ENCODE assay signal across 9 cellular contexts in the genomic region with DNA sequence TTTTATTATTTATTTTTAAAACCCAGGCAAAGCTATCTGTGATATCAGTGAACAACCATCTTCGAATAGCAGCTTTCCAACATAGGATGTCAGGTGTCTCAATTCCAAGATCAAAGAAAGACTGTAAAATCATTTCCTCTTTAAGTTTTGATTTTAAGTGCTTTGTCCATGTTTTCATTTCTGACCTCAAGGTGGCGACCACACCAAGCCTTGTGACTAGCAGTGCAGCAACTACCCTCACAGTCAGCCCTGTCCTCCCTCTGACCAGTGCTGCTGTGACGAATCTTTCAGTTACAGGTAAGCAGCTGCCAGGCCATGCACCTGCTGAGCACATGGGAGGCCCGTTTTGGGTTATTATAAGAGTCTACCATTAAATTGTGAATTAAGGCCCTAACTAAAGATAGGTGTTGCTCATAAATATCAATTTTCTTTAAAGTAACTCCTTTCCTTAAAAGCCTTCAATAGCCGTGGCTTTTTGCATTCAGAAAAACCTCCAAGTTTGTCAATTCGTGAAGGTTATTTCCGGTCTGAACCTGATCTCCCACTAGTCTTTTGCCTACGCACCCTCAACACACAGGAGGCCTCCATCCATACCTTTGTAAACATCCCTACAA.
DNase-seq lines count a peak whose midpoint lies in the region; ATAC-seq, FAIRE-seq and TF ChIP-seq lines count a peak whose summit lies in the region.
"Had no signal": no experiment of that assay in that cellular context is flagged by ENCODE, and none has a peak within 500 bp of the region (broad histone marks: within the 10 kb centered on the region; RNA-seq: fewer than 3 reads in every experiment).

No MANE protein-coding gene starts in this region.

- intact Hi-C loops in right lobe of liver (cut with DNase I): no loop called here

- FAIRE-seq in bronchial epithelial cell (lab: Jason Lieb, UNC): no peak

- H3K4me1 ChIP-seq in right lobe of liver: no peaks in the 10 kb centered on the region

- no peak for TF ChIP-seq POLR2A in right lobe of liver (IDR thresholded peaks at IDR 0.05)

- H3K36me3 ChIP-seq in bronchial epithelial cell (ENCODE audit: control insufficient read depth, insufficient read depth, low read length) (no peaks in the 10 kb centered on the region), right lobe of liver (peaks cover 0 to 25% (median 0%) of the 10 kb centered on the region in 4 donors)

- no peak overlapping the region for H3K4me3 ChIP-seq in bronchial epithelial cell (ENCODE audit: low read depth, low read length)
- no peak overlapping the region for H3K4me3 ChIP-seq in right lobe of liver
- H3K4me3 ChIP-seq: skin epidermis had no signal

- ATAC-seq in right lobe of liver: peak; percentile 89 to 97 (median 90)

- WGBS in right lobe of liver (ENCODE audit: insufficient coverage, low coverage, low lambda C conversion rate, missing lambda C conversion rate): 48% methylated on average over 8 of the region's 8 CpGs

- H3K27me3 ChIP-seq in bronchial epithelial cell (ENCODE audit: control insufficient read depth, insufficient read depth, low read length): no peaks in the 10 kb centered on the region
- H3K27me3 ChIP-seq in right lobe of liver: no peaks in the 10 kb centered on the region

- H3K27ac ChIP-seq in right lobe of liver: no peak overlapping the region
- H3K27ac ChIP-seq: skin epidermis had no signal

- no peaks in the 10 kb centered on the region for H3K9me3 ChIP-seq in right lobe of liver

- TF ChIP-seq CTCF in bronchial epithelial cell (IDR thresholded peaks at IDR 0.05; ENCODE audit: insufficient read depth, low read length, severe bottlenecking) (peak; percentile 64), right lobe of liver (IDR thresholded peaks at IDR 0.05) (peak; percentile 52 to 62 (median 58))

- DNase-seq in Ammon's horn (ENCODE audit: low spot score): peak; percentile 65
- DNase-seq in GM19238 (ENCODE audit: insufficient read length, low spot score): peak; percentile 10
- DNase-seq in NCI-H1092 treated with DMSO at 0.1 percent for 48 hours (lab: John Stamatoyannopoulos, UW): peak; percentile 36
- DNase-seq in T1000 (lab: John Stamatoyannopoulos, UW): peak; percentile 1
- DNase-seq in bronchial epithelial cell (ENCODE audit: low read depth): peak; percentile 65
- peak in 2 of 3 donors; percentile 37 to 52 for DNase-seq in right lobe of liver
- peak; percentile 12 to 19 for DNase-seq in stimulated activated CD8-positive, alpha-beta memory T cell treated with anti-CD3 and anti-CD28 coated beads, Interleukin-15, amount 100 ng/mL, for 4 hours (ENCODE audit: low read depth in 2 of 2)
- DNase-seq in dedifferentiated amniotic fluid mesenchymal stem cell (ENCODE audit: extremely low spot score): no peak
